Comparison of ENCODE assay signal across 25 cellular contexts in the genomic region with DNA sequence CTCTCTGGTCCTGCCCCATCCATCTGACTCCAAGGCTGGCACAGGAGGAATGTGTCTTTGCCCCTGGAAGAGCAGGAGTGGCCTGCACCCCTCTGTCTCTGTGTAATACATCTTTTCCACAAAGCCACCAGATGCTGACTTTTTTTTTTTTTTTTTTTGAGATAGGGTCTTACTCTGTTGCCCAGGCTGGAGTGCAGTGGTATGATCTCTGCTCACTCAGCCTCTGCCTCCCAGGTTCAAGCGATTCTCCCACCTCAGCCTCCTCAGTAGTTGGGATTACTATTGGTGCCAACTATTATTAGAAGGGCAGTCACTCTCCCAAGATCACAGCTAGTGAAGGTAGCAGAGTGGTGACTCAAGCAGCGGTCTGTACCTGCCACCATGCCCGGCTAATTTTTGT. TPM values are rescaled to one million over a fixed set of nuclear protein-coding genes. Genes with fewer than 3 reads are reported as not detected.
DNase-seq lines count a peak whose midpoint lies in the region; ATAC-seq and TF ChIP-seq lines count a peak whose summit lies in the region.
"Had no signal": no experiment of that assay in that cellular context is flagged by ENCODE, and none has a peak within 500 bp of the region (broad histone marks: within the 10 kb centered on the region; RNA-seq: fewer than 3 reads in every experiment).

No MANE protein-coding gene starts in this region.

- H3K23ac ChIP-seq in IMR-90 (ENCODE audit: low read depth, low read length), result peak overlapping the region; percentile 2; the same call in 1 of the 2 replicates
- no peak overlapping the region for H3K23ac ChIP-seq in mesenchymal stem cell (ENCODE audit: low read length in 2 of 2)

- H3K4me3 ChIP-seq in BLaER1 treated with 17β-estradiol and CSF1 and Interleukin-3, amounts not matched to agents 10 nM and 100 nM, result no peak overlapping the region
- H3K4me3 ChIP-seq in IMR-90 (ENCODE audit: insufficient read depth, low read depth, low read length) (no peak overlapping the region), mesenchymal stem cell (ENCODE audit: insufficient read depth in 1 of 2, low read depth in 1 of 2, low read length in 2 of 2) (no peak overlapping the region), smooth muscle cell (no peak overlapping the region)
- H3K4me3 ChIP-seq: BLaER1 had no signal

- no peaks in the 10 kb centered on the region for H3K9me3 ChIP-seq in BLaER1 treated with 17β-estradiol and CSF1 and Interleukin-3, amounts not matched to agents 10 nM and 100 nM (replicated peaks in 1 of 11)
- H3K9me3 ChIP-seq in IMR-90 (ENCODE audit: control insufficient read depth, insufficient read depth, low read length) (no peaks in the 10 kb centered on the region), mesenchymal stem cell (ENCODE audit: control insufficient read depth, low read length) (no peaks in the 10 kb centered on the region), smooth muscle cell (replicated peaks; ENCODE audit: low read depth) (no peaks in the 10 kb centered on the region)
- H3K9me3 ChIP-seq: BLaER1, SK-N-SH had no signal

- no peak overlapping the region for H3K9ac ChIP-seq in BLaER1 treated with 17β-estradiol and CSF1 and Interleukin-3, amounts not matched to agents 10 nM and 100 nM
- H3K9ac ChIP-seq in IMR-90 (ENCODE audit: low read depth, low read length) (no peak overlapping the region), mesenchymal stem cell (ENCODE audit: low read length) (no peak overlapping the region), smooth muscle cell (ENCODE audit: low read depth) (no peak overlapping the region)
- H3K9ac ChIP-seq: BLaER1, KMS-11, SK-N-SH had no signal

- peak overlapping the region in 6 of 11 experiments; percentile 36 to 67 (median 52); a peak in 10 of 22 replicates for H3K4me2 ChIP-seq in BLaER1 treated with 17β-estradiol and CSF1 and Interleukin-3, amounts not matched to agents 10 nM and 100 nM
- H3K4me2 ChIP-seq in IMR-90 (ENCODE audit: low read depth, low read length) (no peak overlapping the region), mesenchymal stem cell (ENCODE audit: low read length, poor library complexity, severe bottlenecking) (no peak overlapping the region), smooth muscle cell (no peak overlapping the region)
- H3K4me2 ChIP-seq: BLaER1, KMS-11 had no signal

- peaks cover 0 to 33% (median 25%) of the 10 kb centered on the region in 11 experiments; a peak in 18 of 22 replicates for H3K36me3 ChIP-seq in BLaER1 treated with 17β-estradiol and CSF1 and Interleukin-3, amounts not matched to agents 10 nM and 100 nM
- H3K36me3 ChIP-seq in IMR-90 (ENCODE audit: control insufficient read depth, insufficient read depth, low read length) (peaks cover 9% of the 10 kb centered on the region), mesenchymal stem cell (ENCODE audit: control insufficient read depth in 1 of 2, insufficient read depth in 2 of 2, low read depth in 1 of 2, low read length in 2 of 2) (peaks cover 16 to 46% of the 10 kb centered on the region in 2 experiments), smooth muscle cell (ENCODE audit: low read depth) (no peaks in the 10 kb centered on the region)

- peaks cover 0 to 86% (median 21%) of the 10 kb centered on the region in 11 experiments; a peak in 13 of 22 replicates for H4K20me1 ChIP-seq in BLaER1 treated with 17β-estradiol and CSF1 and Interleukin-3, amounts not matched to agents 10 nM and 100 nM
- H4K20me1 ChIP-seq in IMR-90 (ENCODE audit: insufficient read depth, low read length) (peaks cover 39% of the 10 kb centered on the region), smooth muscle cell (ENCODE audit: low read depth) (peaks cover 94% of the 10 kb centered on the region)
- H4K20me1 ChIP-seq: BLaER1 had no signal

- DNase-seq in IMR-90, result no peak
- DNase-seq in mesenchymal stem cell, result no peak
- no peak for DNase-seq in smooth muscle cell (lab: John Stamatoyannopoulos, UW; ENCODE audit: unreplicated experiment)
- DNase-seq in GM10248 (ENCODE audit: extremely low spot score), result no peak
- DNase-seq in DMS79 (lab: John Stamatoyannopoulos, UW), result no peak
- no peak for DNase-seq in HUDEP-2 (lab: John Stamatoyannopoulos, UW; ENCODE audit: unreplicated experiment in 76 of 76)
- DNase-seq: CD4-positive, alpha-beta memory T cell; COR-L47; DMS79 treated with DMSO at 0.1 percent for 48 hours; GF-D8; H7; MM.1S; NCI-H1048; NCI-H1417 treated with DMSO at 0.1 percent for 48 hours; NCI-H1694 treated with DMSO at 0.1 percent for 48 hours; NCI-H2081 treated with DMSO at 0.1 percent for 48 hours; NCI-H524 treated with DMSO at 0.1 percent for 48 hours; NCI-H82; NK-92 treated with Interleukin-12 subunit alpha and Interleukin-12 subunit beta, amount 100 ng/mL, for 24 hours; PC-3; SK-N-SH had no signal

- no peak overlapping the region for H3K56ac ChIP-seq in IMR-90 (ENCODE audit: extremely low read depth, insufficient read depth, low read length)

- in situ Hi-C loops in IMR-90 (cut with MboI; ENCODE audit: low sequenced_read_pairs), result no loop called here

- peak overlapping the region; percentile 92; the same call in 1 of the 2 replicates for H2AK5ac ChIP-seq in IMR-90 (ENCODE audit: low read depth, low read length)
- peak overlapping the region; percentile 72 for H2AK5ac ChIP-seq in mesenchymal stem cell (ENCODE audit: low read length, severe bottlenecking)

- no peak for TF ChIP-seq CTCF in IMR-90 (conservative IDR thresholded peaks at IDR 0.05; ENCODE audit: low read depth, low read length)
- no peak for TF ChIP-seq CTCF in smooth muscle cell (IDR thresholded peaks at IDR 0.05; ENCODE audit: borderline replicate concordance, insufficient read depth, poor library complexity, severe bottlenecking)
- no peak for TF ChIP-seq CTCF in GM10248 (IDR thresholded peaks at IDR 0.05; ENCODE audit: control extremely low read depth, extremely low read depth, low read depth, missing control alignments)

- H3K14ac ChIP-seq in IMR-90 (replicated peaks; ENCODE audit: low read depth, low read length), result peak overlapping the region; percentile 92; the same call in 1 of the 2 replicates
- no peak overlapping the region for H3K14ac ChIP-seq in mesenchymal stem cell (ENCODE audit: low read length in 2 of 2)

- no TSS peak for BruUV-seq in IMR-90 (replicated peaks; lab: Mats Ljungman, UMichigan)

- H4K91ac ChIP-seq in IMR-90 (ENCODE audit: insufficient read depth, low read depth, low read length), result 0 out of 2 replicates have a peak overlapping the region, but pooled peaks have one; percentile 78
- no peak overlapping the region for H4K91ac ChIP-seq in mesenchymal stem cell (ENCODE audit: low read length)

- H3K27me3 ChIP-seq in BLaER1 treated with 17β-estradiol and CSF1 and Interleukin-3, amounts not matched to agents 10 nM and 100 nM, result no peaks in the 10 kb centered on the region
- H3K27me3 ChIP-seq in IMR-90 (ENCODE audit: control insufficient read depth, insufficient read depth, low read length), result no peaks in the 10 kb centered on the region
- no peaks in the 10 kb centered on the region for H3K27me3 ChIP-seq in mesenchymal stem cell (ENCODE audit: control insufficient read depth in 1 of 2, insufficient read depth in 1 of 2, low read length in 2 of 2)
- H3K27me3 ChIP-seq in smooth muscle cell (ENCODE audit: low read depth), result no peaks in the 10 kb centered on the region
- H3K27me3 ChIP-seq: BLaER1 had no signal

- intact Hi-C loops in IMR-90 (cut with micrococcal nuclease), result no loop called here

- dilution Hi-C loops in IMR-90 (cut with HindIII; ENCODE audit: low sequenced_read_pairs, unreplicated experiment), result no loop called here

- ATAC-seq in IMR-90 (ENCODE audit: low read depth), result no peak
- ATAC-seq: PC-3 had no signal

- H4K8ac ChIP-seq in IMR-90 (ENCODE audit: low read depth in 2 of 2, low read length in 2 of 2), result peak overlapping the region; percentile 29 to 74; a peak in 2 of 4 replicates
- no peak overlapping the region for H4K8ac ChIP-seq in mesenchymal stem cell (ENCODE audit: low read length)

- WGBS in IMR-90 (ENCODE audit: extremely low coverage in 2 of 2, insufficient read length in 1 of 2), 2 experiments, result no CpG with 5 or more reads among the region's 3 CpGs
- WGBS in mesenchymal stem cell, result 95% methylated on average over 2 of the region's 3 CpGs
- WGBS in smooth muscle cell (ENCODE audit: low lambda C conversion rate), result 100% methylated on average over 3 of the region's 3 CpGs

- peaks cover 14 to 31% (median 24%) of the 10 kb centered on the region in 10 experiments for H3K4me1 ChIP-seq in BLaER1 treated with 17β-estradiol and CSF1 and Interleukin-3, amounts not matched to agents 10 nM and 100 nM
- H3K4me1 ChIP-seq in IMR-90 (ENCODE audit: control insufficient read depth, insufficient read depth, low read length) (peaks cover 17% of the 10 kb centered on the region), mesenchymal stem cell (ENCODE audit: control insufficient read depth, insufficient read depth, low read depth, low read length) (peaks cover 17% of the 10 kb centered on the region), smooth muscle cell (ENCODE audit: low read depth) (no peaks in the 10 kb centered on the region)

- TF ChIP-seq POLR2A in IMR-90 (IDR thresholded peaks at IDR 0.05; ENCODE audit: low read depth, low read length), result no peak

- peaks cover 26% of the 10 kb centered on the region for H3K9me1 ChIP-seq in IMR-90 (ENCODE audit: insufficient read depth, low read length)

- TF ChIP-seq RAD21 in IMR-90 (IDR thresholded peaks at IDR 0.05; ENCODE audit: low read length), result no peak

- H3F3A ChIP-seq in smooth muscle cell (ENCODE audit: low read depth), result peaks cover 23% of the 10 kb centered on the region

- H3K4ac ChIP-seq in IMR-90 (ENCODE audit: low read depth, low read length) (peak overlapping the region; percentile 77), mesenchymal stem cell (ENCODE audit: low read depth in 1 of 2, low read length in 2 of 2) (no peak overlapping the region)

- H2BK15ac ChIP-seq in IMR-90 (ENCODE audit: low read depth, low read length) (peak overlapping the region; percentile 25; the same call in 2 of the 3 replicates), mesenchymal stem cell (ENCODE audit: low read depth, poor library complexity, severe bottlenecking) (no peak overlapping the region)

- H2AK9ac ChIP-seq in IMR-90 (replicated peaks; ENCODE audit: low read depth, low read length, poor library complexity), result peak overlapping the region; percentile 84

- peak overlapping the region; percentile 89 for H4K5ac ChIP-seq in IMR-90 (ENCODE audit: low read depth, low read length)

- H2BK5ac ChIP-seq in IMR-90 (ENCODE audit: low read depth, low read length, poor library complexity, severe bottlenecking) (peak overlapping the region; percentile 82), mesenchymal stem cell (ENCODE audit: low read depth, low read length, poor library complexity, severe bottlenecking) (no peak overlapping the region)

- POLR2A ChIA-PET in IMR-90 (lab: Charles Lee; ENCODE audit: unreplicated experiment), result no interaction called here
- POLR2A ChIA-PET in GM10248 (lab: Yijun Ruan, JAX), result no interaction called here

- H2BK12ac ChIP-seq in mesenchymal stem cell (ENCODE audit: low read length in 2 of 2), result no peak overlapping the region

- H3K18ac ChIP-seq in IMR-90 (ENCODE audit: low read depth, low read length) (no peak overlapping the region), mesenchymal stem cell (ENCODE audit: low read depth in 1 of 2, low read length in 2 of 2) (no peak overlapping the region)

- H2BK20ac ChIP-seq in IMR-90 (ENCODE audit: low read depth, low read length), result peak overlapping the region; percentile 65; the same call in 1 of the 2 replicates

- CTCF ChIA-PET in IMR-90 (lab: Yijun Ruan, JAX) (no interaction called here), GM10248 (lab: Yijun Ruan, JAX) (no interaction called here)

- peaks cover 56% of the 10 kb centered on the region for H3K79me2 ChIP-seq in smooth muscle cell (ENCODE audit: low read depth)

- H3K79me1 ChIP-seq in IMR-90 (ENCODE audit: low read depth in 1 of 2, low read length in 2 of 2), result peaks cover 33 to 94% of the 10 kb centered on the region in 2 experiments
- peaks cover 25% of the 10 kb centered on the region for H3K79me1 ChIP-seq in mesenchymal stem cell (replicated peaks; ENCODE audit: low read length, poor library complexity, severe bottlenecking)

- no peak overlapping the region for H2AFZ ChIP-seq in IMR-90 (replicated peaks; ENCODE audit: low read length, poor library complexity)
- no peak overlapping the region for H2AFZ ChIP-seq in mesenchymal stem cell (ENCODE audit: low read depth, low read length)
- H2AFZ ChIP-seq in smooth muscle cell (ENCODE audit: low read depth), result no peak overlapping the region

- no peak overlapping the region for H3K27ac ChIP-seq in BLaER1 treated with 17β-estradiol and CSF1 and Interleukin-3, amounts not matched to agents 10 nM and 100 nM
- H3K27ac ChIP-seq in IMR-90 (ENCODE audit: insufficient read depth, low read length) (peak overlapping the region; percentile 51; the same call in 1 of the 2 replicates), mesenchymal stem cell (ENCODE audit: low read length, poor library complexity, severe bottlenecking) (no peak overlapping the region), smooth muscle cell (ENCODE audit: low read depth) (peak overlapping the region; percentile 40)
- H3K27ac ChIP-seq: BLaER1, KMS-11 had no signal

- H2BK120ac ChIP-seq in IMR-90 (ENCODE audit: low read depth, low read length) (no peak overlapping the region), mesenchymal stem cell (ENCODE audit: low read depth, low read length) (no peak overlapping the region)

RNA-seq across cellular contexts. Expression of a gene that starts 19.6 kb away (rescaled TPM):
- total RNA-seq in IMR-90 (2012; rRNA removed) (8.4 and 10.3 TPM in 2 replicates), smooth muscle cell (62.7 and 74.2 TPM in 2 replicates)
- polyA plus RNA-seq in IMR-90 (2012; rRNA removed) (21.0 and 22.1 TPM in 2 replicates), smooth muscle cell (47.4 and 49.3 TPM in 2 replicates)
- 13.3 and 14.6 TPM in 2 replicates for polyA plus RNA-seq in IMR-90 (2012; cell fraction: cytosol; rRNA removed)
- polyA plus RNA-seq in IMR-90 (2012; cell fraction: nucleus; rRNA removed; ENCODE audit: low replicate concordance), result 59.8 and 89.3 TPM in 2 replicates
- polyA plus RNA-seq in mesenchymal stem cell (2013, experiment 1 of 2), result 98.3 TPM
- polyA plus RNA-seq in mesenchymal stem cell (2013, experiment 2 of 2), result 95.2 TPM
- total RNA-seq: CD4-positive, alpha-beta memory T cell had no signal
- polyA plus RNA-seq: CD4-positive, alpha-beta memory T cell; IgD-negative memory B cell had no signal

Comparison
In these comparisons a context has a peak if more than half of its experiments do, and no peak if none do; other contexts are left out.
1. H3K27ac ChIP-seq: peak in IMR-90 (single experiment) and smooth muscle cell (single experiment); none in BLaER1 treated with 17β-estradiol and CSF1 and Interleukin-3, amounts not matched to agents 10 nM and 100 nM (0 of 11) and mesenchymal stem cell (single experiment).
2. H3K4me2 ChIP-seq: peak in BLaER1 treated with 17β-estradiol and CSF1 and Interleukin-3, amounts not matched to agents 10 nM and 100 nM (6 of 11); none in IMR-90 (single experiment), mesenchymal stem cell (single experiment) and smooth muscle cell (single experiment).